Comparison of ENCODE assay signal across 8 cellular contexts in the genomic region with DNA sequence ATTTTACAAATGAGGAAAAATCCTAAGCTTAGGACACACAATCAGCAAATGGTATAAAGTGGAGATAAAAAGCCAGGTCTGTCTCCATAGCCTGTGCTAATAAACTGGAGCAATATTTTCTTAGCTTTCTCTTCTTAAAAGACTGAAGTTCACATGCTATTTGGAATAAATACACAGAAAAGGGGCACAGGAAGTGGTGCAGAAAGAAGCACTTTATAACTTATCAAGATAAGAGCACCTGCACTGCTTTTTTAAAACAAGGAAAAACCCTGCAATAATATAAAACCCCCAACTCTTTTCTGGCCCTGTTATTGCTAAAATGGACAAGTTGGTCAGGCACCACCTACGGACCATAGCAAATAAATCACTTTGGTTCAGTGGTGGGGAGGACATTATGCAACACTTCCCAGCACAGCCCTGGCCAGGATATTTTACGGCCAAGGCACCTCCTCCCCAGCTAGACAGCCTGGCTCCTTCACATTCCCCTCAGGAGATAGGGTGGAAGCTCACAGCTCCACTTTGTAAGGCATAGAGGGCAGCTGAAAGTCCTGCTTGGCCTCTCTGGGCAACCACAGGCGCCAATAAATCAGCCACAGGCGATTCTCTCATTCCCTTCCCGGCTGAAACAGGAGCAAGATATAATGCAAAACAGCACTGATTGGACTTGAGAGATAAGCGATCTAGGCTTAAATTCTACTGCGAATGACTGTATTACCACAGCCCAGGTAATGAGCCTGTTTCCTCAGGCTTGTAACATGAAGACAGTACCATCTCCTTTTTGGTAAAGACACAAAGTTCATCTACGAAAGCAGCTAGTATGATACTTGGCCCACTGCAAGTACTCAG. TPM values are rescaled to one million over a fixed set of nuclear protein-coding genes. Genes with fewer than 3 reads are reported as not detected.
DNase-seq lines count a peak whose midpoint lies in the region; ATAC-seq and TF ChIP-seq lines count a peak whose summit lies in the region.

No MANE protein-coding gene starts in this region.

- peak overlapping the region; percentile 97 for H3K27ac ChIP-seq in right cardiac atrium (ENCODE audit: low read length)
- H3K27ac ChIP-seq in skeletal muscle tissue (ENCODE audit: low read depth, low read length): peak overlapping the region; percentile 99

- DNase-seq in EL (peak; percentile 89), LNCaP clone FGC (ENCODE audit: low read depth) (no peak), right cardiac atrium (peak; percentile 71 to 84 (median 77)), NCI-H1694 (lab: John Stamatoyannopoulos, UW) (no peak)
- no peak for DNase-seq in activated naive CD8-positive, alpha-beta T cell treated with anti-CD3 and anti-CD28 coated beads for 36 hours

- TF ChIP-seq CTCF in LNCaP clone FGC (IDR thresholded peaks at IDR 0.05; ENCODE audit: control insufficient read depth, extremely low read depth, insufficient read depth): no peak; the same call in 1 of the 2 replicates

- WGBS in right cardiac atrium: 35% methylated on average over 8 of the region's 8 CpGs

- H3K36me3 ChIP-seq in skeletal muscle tissue (ENCODE audit: control insufficient read depth in 3 of 3, insufficient read depth in 3 of 3, low read length in 3 of 3): no peaks in the 10 kb centered on the region

- H3K4me3 ChIP-seq in LNCaP clone FGC (ENCODE audit: low read depth, low read length): peak overlapping the region; percentile 75
- H3K4me3 ChIP-seq in right cardiac atrium (ENCODE audit: low read length): peak overlapping the region; percentile 65
- peak overlapping the region; percentile 82 to 95 (median 93) for H3K4me3 ChIP-seq in skeletal muscle tissue (ENCODE audit: low read length in 3 of 3)

- H3K27ac Mint-ChIP-seq in activated naive CD8-positive, alpha-beta T cell treated with anti-CD3 and anti-CD28 coated beads for 36 hours: peak overlapping the region; percentile 100

- peaks cover 58% of the 10 kb centered on the region for H3K36me3 Mint-ChIP-seq in activated naive CD8-positive, alpha-beta T cell treated with anti-CD3 and anti-CD28 coated beads for 36 hours

- H3K4me1 Mint-ChIP-seq in activated naive CD8-positive, alpha-beta T cell treated with anti-CD3 and anti-CD28 coated beads for 36 hours: peaks cover 47% of the 10 kb centered on the region

- H3K9me3 ChIP-seq in right cardiac atrium (ENCODE audit: control insufficient read depth, low read length) (no peaks in the 10 kb centered on the region), skeletal muscle tissue (ENCODE audit: control insufficient read depth in 3 of 3, low read length in 3 of 3) (no peaks in the 10 kb centered on the region)

- H3K9ac ChIP-seq in skeletal muscle tissue (ENCODE audit: low read depth in 1 of 3, low read length in 3 of 3): peak overlapping the region; percentile 96 to 99 (median 99)

- H3K4me3 Mint-ChIP-seq in activated naive CD8-positive, alpha-beta T cell treated with anti-CD3 and anti-CD28 coated beads for 36 hours: peak overlapping the region; percentile 93

- no peaks in the 10 kb centered on the region for H3K27me3 ChIP-seq in right cardiac atrium (ENCODE audit: control insufficient read depth, insufficient read depth)
- no peaks in the 10 kb centered on the region for H3K27me3 ChIP-seq in skeletal muscle tissue (ENCODE audit: control insufficient read depth in 3 of 3, insufficient read depth in 3 of 3, low read length in 3 of 3)

- peaks cover 4% of the 10 kb centered on the region for H3K27me3 Mint-ChIP-seq in activated naive CD8-positive, alpha-beta T cell treated with anti-CD3 and anti-CD28 coated beads for 36 hours

- intact Hi-C loops in right cardiac atrium (cut with DNase I): loop anchor here in 1 of 4 donors (10.0 kb wide), 1 partner anchor 157 kb away; no protein-coding TSS in a partner anchor

- H3K4me1 ChIP-seq in right cardiac atrium (ENCODE audit: control insufficient read depth, insufficient read depth, low read length) (peaks cover 9% of the 10 kb centered on the region), skeletal muscle tissue (ENCODE audit: control insufficient read depth in 3 of 3, insufficient read depth in 3 of 3, low read length in 3 of 3) (peaks cover 22 to 50% (median 28%) of the 10 kb centered on the region in 3 donors)

- ATAC-seq in right cardiac atrium: peak; percentile 36 to 42
- ATAC-seq in GM21528 (IDR thresholded peaks at IDR 0.05; ENCODE audit: low FRiP score, unreplicated experiment): no peak
- no peak for ATAC-seq in GM18870 (IDR thresholded peaks at IDR 0.05; ENCODE audit: unreplicated experiment)

- H3K9me3 Mint-ChIP-seq in activated naive CD8-positive, alpha-beta T cell treated with anti-CD3 and anti-CD28 coated beads for 36 hours: no peaks in the 10 kb centered on the region

RNA-seq across cellular contexts. Expression of gene ZBTB25, which starts 2.1 kb away (rescaled TPM):
- 10 to 100 TPM; 24.0 to 26.0 TPM for total RNA-seq in activated naive CD8-positive, alpha-beta T cell treated with anti-CD3 and anti-CD28 coated beads for 36 hours
- total RNA-seq in right cardiac atrium (10 to 100 TPM; 14.1 to 18.4 (median 16.4) TPM), skeletal muscle tissue (5.7 TPM)
- 8.0 TPM for polyA plus RNA-seq in right cardiac atrium

RNA-seq across cellular contexts. Expression of gene ZBTB1, which starts 3.0 kb away (rescaled TPM):
- 10 to 100 TPM; 43.3 to 43.9 TPM for total RNA-seq in activated naive CD8-positive, alpha-beta T cell treated with anti-CD3 and anti-CD28 coated beads for 36 hours
- total RNA-seq in right cardiac atrium: 10 to 100 TPM; 24.0 to 27.6 (median 24.8) TPM
- polyA plus RNA-seq in right cardiac atrium: 10.3 TPM
- 32.9 TPM for total RNA-seq in skeletal muscle tissue

RNA-seq across cellular contexts. Expression of gene AKAP5, which starts 36.2 kb away (rescaled TPM):
- 1 to 10 TPM; 1.2 to 1.4 TPM for total RNA-seq in activated naive CD8-positive, alpha-beta T cell treated with anti-CD3 and anti-CD28 coated beads for 36 hours
- total RNA-seq in right cardiac atrium (under 1 TPM; 0.20 to 0.24 (median 0.23) TPM), skeletal muscle tissue (0.52 TPM)
- 0.09 TPM for polyA plus RNA-seq in right cardiac atrium

RNA-seq across cellular contexts. Expression of gene HSPA2, which starts 39.0 kb away (rescaled TPM):
- total RNA-seq in activated naive CD8-positive, alpha-beta T cell treated with anti-CD3 and anti-CD28 coated beads for 36 hours: 1 to 10 TPM; 1.9 to 2.0 TPM
- total RNA-seq in right cardiac atrium (100 to 1,000 TPM in 1 of 4 donors, 10 to 100 TPM in 3; 41.6 to 113 (median 56.9) TPM), skeletal muscle tissue (11.0 TPM)
- 45.9 TPM for polyA plus RNA-seq in right cardiac atrium

RNA-seq across cellular contexts. Expression of gene PPP1R36, which starts 48.2 kb away (rescaled TPM):
- total RNA-seq in activated naive CD8-positive, alpha-beta T cell treated with anti-CD3 and anti-CD28 coated beads for 36 hours: under 1 TPM; 0.18 to 0.25 TPM
- total RNA-seq in right cardiac atrium (1 to 10 TPM in 1 of 4 donors, under 1 TPM in 3; 0.44 to 1.3 (median 0.58) TPM), skeletal muscle tissue (0.52 TPM)
- polyA plus RNA-seq in right cardiac atrium: 0.72 TPM

Comparison
In these comparisons a context has a peak if more than half of its experiments do, and no peak if none do; other contexts are left out.
1. DNase-seq: peak in EL (single experiment) and right cardiac atrium (3 of 3); none in LNCaP clone FGC (single experiment), activated naive CD8-positive, alpha-beta T cell treated with anti-CD3 and anti-CD28 coated beads for 36 hours (single experiment) and NCI-H1694 (single experiment).
2. ATAC-seq: peak in right cardiac atrium (2 of 2); none in GM21528 (single experiment) and GM18870 (single experiment).
3. Peak in every context shown above with its lines, with median percentiles within 50 percentile points of each other: H3K4me3 ChIP-seq.